In the genomic region with DNA sequence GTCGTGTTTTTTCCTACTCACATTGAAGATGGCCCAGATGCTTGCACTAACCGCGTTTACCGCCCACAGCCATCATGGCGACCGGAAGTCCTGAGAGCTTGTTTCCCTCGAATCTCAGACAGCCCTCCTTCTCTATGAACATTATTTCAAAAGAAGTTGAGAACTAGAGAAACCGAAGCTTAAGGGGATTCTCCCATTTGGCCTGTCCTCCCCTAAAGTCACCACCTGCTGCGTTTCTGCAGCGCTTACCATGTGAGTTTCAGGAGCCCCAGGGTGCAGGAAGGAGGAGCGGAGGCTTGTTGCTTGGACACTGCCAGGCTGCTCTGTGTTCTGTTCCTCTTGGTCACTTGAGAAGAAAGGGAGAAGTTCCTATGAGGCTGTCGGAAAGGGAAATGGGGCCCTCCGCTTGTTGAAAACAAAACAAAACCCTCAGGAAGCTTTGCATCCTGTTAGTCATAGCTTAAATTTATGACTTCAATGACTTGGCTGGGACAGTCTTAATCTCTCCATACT, we compare ENCODE assay signal across 8 cellular contexts. TPM values are rescaled to one million over a fixed set of nuclear protein-coding genes. Genes with fewer than 3 reads are reported as not detected.
DNase-seq lines count a peak whose midpoint lies in the region; ATAC-seq and TF ChIP-seq lines count a peak whose summit lies in the region.

No MANE protein-coding gene starts in this region.

- ATAC-seq in HG02943 (IDR thresholded peaks at IDR 0.05; ENCODE audit: low read depth, unreplicated experiment) (peak; percentile 57), activated B cell treated with CpG ODN at 0.5 μM for 24 hours (ENCODE audit: low read depth) (peak; percentile 87)

- POLR2A ChIA-PET in activated B cell treated with CpG ODN at 0.5 μM for 24 hours (lab: Charles Lee) = interaction anchor here (0.6 to 1.8 kb wide), 15 partner anchors 8 to 471 kb away, joined by 3 to 23 read pairs (median 5); a partner anchor contains a TSS

- intact Hi-C loops in activated B cell treated with CpG ODN at 0.5 μM for 24 hours (cut with micrococcal nuclease) = loop anchor here (1.0 kb wide), 1 partner anchor 11 kb away; no protein-coding TSS in a partner anchor

- peaks cover 34% of the 10 kb centered on the region for H3K36me3 Mint-ChIP-seq in activated B cell treated with CpG ODN at 0.5 μM for 24 hours (ENCODE audit: low read depth)

- H3K27me3 ChIP-seq in rectal smooth muscle tissue (ENCODE audit: control insufficient read depth, insufficient read depth, low read length) (no peaks in the 10 kb centered on the region), H7 (ENCODE audit: control insufficient read depth, insufficient read depth, low read length) (no peaks in the 10 kb centered on the region)

- no peak overlapping the region for H3K9ac ChIP-seq in rectal smooth muscle tissue (ENCODE audit: low read length)

- peak overlapping the region; percentile 91 for H3K4me3 Mint-ChIP-seq in activated B cell treated with CpG ODN at 0.5 μM for 24 hours

- peak overlapping the region; percentile 65 for H3K4me3 ChIP-seq in GM08714 (ENCODE audit: low read length)
- peak overlapping the region; percentile 48 for H3K4me3 ChIP-seq in rectal smooth muscle tissue (ENCODE audit: low read length)
- no peak overlapping the region for H3K4me3 ChIP-seq in H7 (ENCODE audit: insufficient read depth, low read depth, low read length)

- H3K27me3 Mint-ChIP-seq in activated B cell treated with CpG ODN at 0.5 μM for 24 hours = no peaks in the 10 kb centered on the region

- H3K4me1 ChIP-seq in rectal smooth muscle tissue (ENCODE audit: control insufficient read depth, insufficient read depth, low read length) = no peaks in the 10 kb centered on the region

- no peaks in the 10 kb centered on the region for H3K9me3 Mint-ChIP-seq in activated B cell treated with CpG ODN at 0.5 μM for 24 hours

- H3K36me3 ChIP-seq in rectal smooth muscle tissue (ENCODE audit: control insufficient read depth, insufficient read depth, low read length) (no peaks in the 10 kb centered on the region), H7 (replicated peaks; ENCODE audit: control insufficient read depth, insufficient read depth, low read length) (peaks cover 1% of the 10 kb centered on the region)

- peak overlapping the region; percentile 15 for H3K27ac ChIP-seq in rectal smooth muscle tissue (ENCODE audit: low read depth, low read length)

- TF ChIP-seq CTCF in activated B cell treated with CpG ODN at 0.5 μM for 24 hours (IDR thresholded peaks at IDR 0.05) = no peak

- CTCF ChIA-PET in activated B cell treated with CpG ODN at 0.5 μM for 24 hours (lab: Charles Lee) = interaction anchor here (0.9 to 1.6 kb wide), 3 partner anchors 11 to 142 kb away, joined by 4 to 17 read pairs (median 5); no protein-coding TSS in a partner anchor

- H3K27ac Mint-ChIP-seq in activated B cell treated with CpG ODN at 0.5 μM for 24 hours = peak overlapping the region; percentile 97

- DNase-seq in activated B cell treated with CpG ODN at 0.5 μM for 24 hours (peak; percentile 41), dermis blood vessel endothelial cell (peak; percentile 98), NCI-H2107 (lab: John Stamatoyannopoulos, UW) (no peak), NCI-H1694 (lab: John Stamatoyannopoulos, UW) (no peak), H7 (no peak)

- H3K4me1 Mint-ChIP-seq in activated B cell treated with CpG ODN at 0.5 μM for 24 hours = peaks cover 61% of the 10 kb centered on the region

RNA-seq across cellular contexts. Expression of a gene that starts 6.2 kb away (rescaled TPM):
- total RNA-seq in activated B cell treated with CpG ODN at 0.5 μM for 24 hours (103 and 109 TPM in 2 replicates), dermis blood vessel endothelial cell (104 and 112 TPM in 2 replicates)
- total RNA-seq in H7 (2014; rRNA removed; shearing (Covaris generic)) = 0.55 and 1.1 TPM in 2 replicates

RNA-seq across cellular contexts. Expression of a gene that starts 20.3 kb away (rescaled TPM):
- total RNA-seq in activated B cell treated with CpG ODN at 0.5 μM for 24 hours (1.5 and 1.6 TPM in 2 replicates), dermis blood vessel endothelial cell (0.34 and 0.84 TPM in 2 replicates)
- total RNA-seq in H7 (2014; rRNA removed; shearing (Covaris generic)) = 12.8 and 17.9 TPM in 2 replicates

Comparison
In these comparisons a context has a peak if more than half of its experiments do, and no peak if none do; other contexts are left out.
1. DNase-seq: peak in activated B cell treated with CpG ODN at 0.5 μM for 24 hours (single experiment) and dermis blood vessel endothelial cell (single experiment); none in NCI-H2107 (single experiment), NCI-H1694 (single experiment) and H7 (single experiment).
2. RNA of a gene that starts 6.2 kb away (total RNA-seq): 104 to 112 TPM in dermis blood vessel endothelial cell and 103 to 109 TPM in activated B cell treated with CpG ODN at 0.5 μM for 24 hours; 0.55 to 1.1 TPM in H7; every median in the first group is over 10 times any median in the second.